Comparison of ENCODE assay signal across 13 cellular contexts in genomic region chr17:80456465-80457235, GRCh38. TPM values are rescaled to one million over a fixed set of nuclear protein-coding genes. Genes with fewer than 3 reads are reported as not detected.
DNase-seq lines count a peak whose midpoint lies in the region; ATAC-seq and TF ChIP-seq lines count a peak whose summit lies in the region.
"Had no signal": no experiment of that assay in that cellular context is flagged by ENCODE, and none has a peak within 500 bp of the region (broad histone marks: within the 10 kb centered on the region; RNA-seq: fewer than 3 reads in every experiment).

No MANE protein-coding gene starts in this region.

- no peak overlapping the region for H3K9ac ChIP-seq in MM.1S (ENCODE audit: low read length)

- no peak for DNase-seq in CD8-positive, alpha-beta T cell
- DNase-seq in MM.1S: no peak
- DNase-seq in esophagus muscularis mucosa (ENCODE audit: extremely low spot score): no peak
- peak; percentile 32 for DNase-seq in occipital lobe (lab: John Stamatoyannopoulos, UW)
- no peak for DNase-seq in NCI-H2171 treated with DMSO at 0.1 percent for 48 hours (lab: John Stamatoyannopoulos, UW)
- DNase-seq in CD14-positive monocyte (ENCODE audit: low spot score): no peak
- DNase-seq in PC-9: no peak
- DNase-seq: DMS153; NCI-H2107; stimulated activated CD4-positive, alpha-beta T cell treated with anti-CD3 and anti-CD28 coated beads, Interleukin-4, amount 100 ng/mL, for 1 hour had no signal

- intact Hi-C loops in CD8-positive, alpha-beta T cell (cut with DNase I, micrococcal nuclease): loop anchor here (10.0 kb wide), 2 partner anchors 88 to 768 kb away; partner anchors contain the start of genes CEP131 (in 1 of the 2) and RPTOR (in 1 of the 2)
- intact Hi-C loops in esophagus muscularis mucosa (cut with DNase I) (no loop called here), CD14-positive monocyte (cut with micrococcal nuclease) (no loop called here), PC-9 (cut with micrococcal nuclease; ENCODE audit: unreplicated experiment) (no loop called here)

- no peaks in the 10 kb centered on the region for H3K9me3 ChIP-seq in CD8-positive, alpha-beta T cell (ENCODE audit: low read length)
- no peaks in the 10 kb centered on the region for H3K9me3 ChIP-seq in MM.1S (replicated peaks; ENCODE audit: insufficient read depth, low read length)
- H3K9me3 ChIP-seq in esophagus muscularis mucosa: no peaks in the 10 kb centered on the region
- H3K9me3 ChIP-seq in PC-9 (ENCODE audit: insufficient read depth, low read depth): no peaks in the 10 kb centered on the region
- H3K9me3 ChIP-seq: upper lobe of left lung had no signal

- H3K27me3 ChIP-seq in CD8-positive, alpha-beta T cell (ENCODE audit: insufficient read depth, low read length): no peaks in the 10 kb centered on the region
- H3K27me3 ChIP-seq in MM.1S (replicated peaks; ENCODE audit: insufficient read depth, low read length): peaks cover 80% of the 10 kb centered on the region
- no peaks in the 10 kb centered on the region for H3K27me3 ChIP-seq in esophagus muscularis mucosa
- H3K27me3 ChIP-seq in PC-9 (ENCODE audit: insufficient read depth, low read depth): no peaks in the 10 kb centered on the region
- H3K27me3 ChIP-seq: upper lobe of left lung had no signal

- H3F3A ChIP-seq in MM.1S (ENCODE audit: insufficient read depth, low read length) (peaks cover 9% of the 10 kb centered on the region; the same call in 1 of the 2 replicates), PC-9 (ENCODE audit: insufficient read depth, low read depth) (no peaks in the 10 kb centered on the region)

- H2AFZ ChIP-seq in MM.1S (ENCODE audit: low read length): 0 out of 2 replicates have a peak overlapping the region, but pooled peaks have one; percentile 20
- H2AFZ ChIP-seq in PC-9: no peak overlapping the region

- TF ChIP-seq EP300 in esophagus muscularis mucosa (IDR thresholded peaks at IDR 0.05): no peak

- peaks cover 2% of the 10 kb centered on the region for H3K36me3 Mint-ChIP-seq in CD8-positive, alpha-beta T cell
- H3K36me3 Mint-ChIP-seq in CD14-positive monocyte: no peaks in the 10 kb centered on the region

- BruUV-seq in PC-9 (replicated peaks; lab: Mats Ljungman, UMichigan): no TSS peak

- no peaks in the 10 kb centered on the region for H4K20me1 ChIP-seq in MM.1S (ENCODE audit: insufficient read depth, low read length)
- no peaks in the 10 kb centered on the region for H4K20me1 ChIP-seq in PC-9 (ENCODE audit: insufficient read depth)

- POLR2A ChIA-PET in CD8-positive, alpha-beta T cell (lab: Charles Lee): no interaction called here
- POLR2A ChIA-PET in PC-9 (lab: Charles Lee; ENCODE audit: unreplicated experiment): no interaction called here

- H3K79me2 ChIP-seq in MM.1S (ENCODE audit: low read length) (no peaks in the 10 kb centered on the region), PC-9 (ENCODE audit: low read depth) (0 out of 2 replicates have a peak, but pooled peaks cover 5% of the 10 kb centered on the region)

- peaks cover 16% of the 10 kb centered on the region for H3K4me1 Mint-ChIP-seq in CD8-positive, alpha-beta T cell (ENCODE audit: low read depth)
- peaks cover 28% of the 10 kb centered on the region for H3K4me1 Mint-ChIP-seq in CD14-positive monocyte

- H3K27ac ChIP-seq in CD8-positive, alpha-beta T cell (ENCODE audit: low read depth, low read length): no peak overlapping the region
- no peak overlapping the region for H3K27ac ChIP-seq in MM.1S (ENCODE audit: low read length)
- peak overlapping the region; percentile 94 to 100 (median 96) for H3K27ac ChIP-seq in esophagus muscularis mucosa (replicated peaks in 1 of 4)
- no peak overlapping the region for H3K27ac ChIP-seq in PC-9

- H3K27ac Mint-ChIP-seq in CD8-positive, alpha-beta T cell: no peak overlapping the region
- peak overlapping the region in 1 of 7 donors; percentile 68 for H3K27ac Mint-ChIP-seq in CD14-positive monocyte

- H3K4me3 ChIP-seq in CD8-positive, alpha-beta T cell (ENCODE audit: low read depth, low read length): no peak overlapping the region
- H3K4me3 ChIP-seq in MM.1S (ENCODE audit: low read length) (no peak overlapping the region), esophagus muscularis mucosa (peak overlapping the region in 3 of 4 donors; percentile 16 to 28 (median 22)), PC-9 (no peak overlapping the region)
- H3K4me3 ChIP-seq: coronary artery, upper lobe of left lung had no signal

- no peak for ATAC-seq in CD8-positive, alpha-beta T cell
- no peak for ATAC-seq in HG03039 (IDR thresholded peaks at IDR 0.05; ENCODE audit: unreplicated experiment)

- H3K27me3 Mint-ChIP-seq in CD8-positive, alpha-beta T cell (ENCODE audit: low read depth): peaks cover 19% of the 10 kb centered on the region
- peaks cover 20 to 29% (median 26%) of the 10 kb centered on the region in 3 donors for H3K27me3 Mint-ChIP-seq in CD14-positive monocyte (ENCODE audit: low read depth in 3 of 3)

- H3K4me2 ChIP-seq in MM.1S (ENCODE audit: low read depth, low read length) (peak overlapping the region; percentile 35; the same call in 1 of the 2 replicates), PC-9 (no peak overlapping the region)

- WGBS in esophagus muscularis mucosa: 59% methylated on average over 13 of the region's 21 CpGs

- no peaks in the 10 kb centered on the region for H3K9me3 Mint-ChIP-seq in CD8-positive, alpha-beta T cell
- peaks cover 0 to 7% (median 5%) of the 10 kb centered on the region in 7 donors for H3K9me3 Mint-ChIP-seq in CD14-positive monocyte

- no peak for TF ChIP-seq CTCF in CD8-positive, alpha-beta T cell (IDR thresholded peaks at IDR 0.05)
- TF ChIP-seq CTCF in MM.1S (IDR thresholded peaks at IDR 0.05; ENCODE audit: low read length) (no peak), esophagus muscularis mucosa (IDR thresholded peaks at IDR 0.05) (no peak), CD14-positive monocyte (IDR thresholded peaks at IDR 0.05) (no peak), PC-9 (conservative IDR thresholded peaks at IDR 0.05) (no peak)

- H3K4me3 Mint-ChIP-seq in CD8-positive, alpha-beta T cell: peak overlapping the region; percentile 35
- H3K4me3 Mint-ChIP-seq in CD14-positive monocyte: peak overlapping the region in 1 of 2 donors; percentile 16

- CTCF ChIA-PET in CD8-positive, alpha-beta T cell (lab: Charles Lee): no interaction called here
- CTCF ChIA-PET in PC-9 (lab: Charles Lee): no interaction called here

- H3K9me2 ChIP-seq in MM.1S (replicated peaks; ENCODE audit: insufficient read depth, low read length) (no peaks in the 10 kb centered on the region), PC-9 (ENCODE audit: insufficient read depth) (no peaks in the 10 kb centered on the region)

- TF ChIP-seq POLR2A in esophagus muscularis mucosa (IDR thresholded peaks at IDR 0.05; ENCODE audit: low read depth): no peak

- H3K36me3 ChIP-seq in CD8-positive, alpha-beta T cell (ENCODE audit: insufficient read depth, low read length): no peaks in the 10 kb centered on the region
- H3K36me3 ChIP-seq in MM.1S (replicated peaks; ENCODE audit: insufficient read depth, low read length): no peaks in the 10 kb centered on the region
- H3K36me3 ChIP-seq in esophagus muscularis mucosa: no peaks in the 10 kb centered on the region
- no peaks in the 10 kb centered on the region for H3K36me3 ChIP-seq in PC-9 (ENCODE audit: low read depth)
- H3K36me3 ChIP-seq: upper lobe of left lung had no signal

- H3K4me1 ChIP-seq in CD8-positive, alpha-beta T cell (ENCODE audit: insufficient read depth, low read length): peaks cover 8% of the 10 kb centered on the region
- H3K4me1 ChIP-seq in MM.1S (ENCODE audit: low read length) (peaks cover 16% of the 10 kb centered on the region), esophagus muscularis mucosa (peaks cover 37 to 63% (median 57%) of the 10 kb centered on the region in 4 donors), PC-9 (replicated peaks; ENCODE audit: insufficient read depth) (peaks cover 15% of the 10 kb centered on the region)

RNA-seq across cellular contexts. Expression of gene NPTX1, which starts 19.8 kb away (rescaled TPM):
- total RNA-seq in CD8-positive, alpha-beta T cell: under 1 TPM; 0.06 to 0.30 TPM
- total RNA-seq in esophagus muscularis mucosa (1 to 10 TPM in 3 of 4 donors, under 1 TPM in 1; 0.42 to 5.5 (median 4.1) TPM), occipital lobe (19.3 TPM), PC-9 (2021) (6.1 and 6.9 TPM in 2 replicates)
- polyA plus RNA-seq in CD14-positive monocyte: not detected

RNA-seq across cellular contexts. Expression of gene ENDOV, which starts 41.7 kb away (rescaled TPM):
- 10 to 100 TPM in 1 of 2 experiments, 1 to 10 TPM in 1; 8.2 to 11.6 TPM for total RNA-seq in CD8-positive, alpha-beta T cell
- total RNA-seq in esophagus muscularis mucosa (10 to 100 TPM in 3 of 4 donors, 1 to 10 TPM in 1; 9.1 to 14.7 (median 13.0) TPM), occipital lobe (11.5 TPM), PC-9 (2021) (50.3 and 84.8 TPM in 2 replicates)
- 10 to 100 TPM; 10.4 to 13.3 TPM for polyA plus RNA-seq in CD14-positive monocyte

Comparison
In these comparisons a context has a peak if more than half of its experiments do, and no peak if none do; other contexts are left out.
1. H3K27ac ChIP-seq: peak in esophagus muscularis mucosa (4 of 4); none in CD8-positive, alpha-beta T cell (single experiment), MM.1S (single experiment) and PC-9 (single experiment).
2. H3K4me3 ChIP-seq: peak in esophagus muscularis mucosa (3 of 4); none in CD8-positive, alpha-beta T cell (single experiment), MM.1S (single experiment) and PC-9 (single experiment).
3. intact Hi-C loops: an anchor here in CD8-positive, alpha-beta T cell (10.0 kb wide); none called in esophagus muscularis mucosa, CD14-positive monocyte and PC-9.